8 cellular contexts compared by ENCODE assay signal in the genomic region with DNA sequence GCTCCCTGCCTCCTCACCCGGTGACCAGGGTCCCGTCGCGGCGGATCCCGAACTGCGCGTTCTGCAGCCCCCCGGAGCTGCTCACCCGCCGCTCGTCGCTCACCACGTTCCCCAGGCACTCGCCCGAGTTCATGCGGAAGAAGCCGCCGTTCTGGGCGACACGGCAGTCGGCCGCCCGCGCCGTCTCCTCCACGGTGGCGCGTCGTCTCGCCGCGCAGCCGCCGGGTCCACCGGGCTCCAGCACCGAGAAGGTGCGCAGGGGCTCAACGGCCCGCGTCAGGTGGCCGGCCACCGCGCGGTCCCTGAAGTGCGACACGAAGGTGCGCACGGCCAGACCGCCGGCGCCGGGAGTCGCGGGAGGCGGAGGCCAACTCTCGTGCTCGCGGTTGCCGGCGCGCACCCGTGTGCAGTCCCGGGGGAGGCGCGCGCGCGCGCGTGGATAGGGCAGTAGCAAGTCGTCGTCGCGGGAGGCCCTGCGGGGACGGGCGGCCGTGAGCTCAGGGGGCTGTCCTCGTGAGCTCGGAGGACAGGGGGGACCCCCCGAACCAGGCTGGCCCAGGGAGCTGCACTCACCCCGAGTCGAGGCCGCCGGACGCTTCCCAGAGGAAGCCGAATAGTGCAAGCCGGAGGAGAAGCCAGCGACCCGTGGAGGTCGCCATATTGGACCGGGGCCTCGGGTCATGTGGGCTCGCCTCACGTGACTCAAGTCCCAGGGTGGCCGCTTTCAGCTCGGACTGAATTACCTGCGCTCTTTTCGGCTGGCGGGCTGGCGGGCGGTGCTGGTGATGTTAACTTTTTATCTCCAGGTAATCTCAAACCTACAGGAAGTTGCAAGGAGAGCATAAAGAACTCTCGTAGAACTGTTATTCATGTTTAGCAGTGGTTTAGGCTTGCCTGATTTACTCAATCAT.
DNase-seq lines count a peak whose midpoint lies in the region; ATAC-seq lines count a peak whose summit lies in the region.

TSS of gene NAGPA (minus strand) at position 680 of the 911 bp plus-strand sequence. CDS start at position 659, 21 bp downstream.

- H2AFZ ChIP-seq in ACC112 (ENCODE audit: low read length, unreplicated experiment): peak within 1 kb of the TSS; percentile 96

- H3K27ac ChIP-seq in ACC112 (ENCODE audit: low read depth, low read length): peak within 1 kb of the TSS; percentile 7; the same call in 1 of the 2 replicates
- H3K27ac ChIP-seq in caudate nucleus (ENCODE audit: low read depth, low read length): peak within 1 kb of the TSS; percentile 79

- H3K79me2 ChIP-seq in ACC112 (ENCODE audit: control insufficient read depth, insufficient read depth, low read length, unreplicated experiment): no peaks in the 10 kb centered on the region

- H3K4me3 ChIP-seq in ACC112 (ENCODE audit: low read depth, low read length): peak within 1 kb of the TSS; percentile 92

- H3K36me3 ChIP-seq in ACC112 (ENCODE audit: insufficient read depth, low read length): no peaks in the 10 kb centered on the region

- peaks cover 17% of the 10 kb centered on the region for H3K4me1 ChIP-seq in ACC112 (ENCODE audit: control insufficient read depth, insufficient read depth, low read length, unreplicated experiment)

- no peaks in the 10 kb centered on the region for H3K27me3 ChIP-seq in ACC112 (ENCODE audit: insufficient read depth, low read length)

- DNase-seq in NCI-H2196 (lab: John Stamatoyannopoulos, UW; ENCODE audit: unreplicated experiment) (peak; percentile 90), caudate nucleus (lab: John Stamatoyannopoulos, UW) (peak in 60 of 61 donors; percentile 47 to 93 (median 84)), iris pigment epithelial cell (ENCODE audit: low read depth) (peak; percentile 85), smooth muscle cell of the brain vasculature (ENCODE audit: low read depth, low spot score) (peak; percentile 57)
- DNase-seq in activated CD4-positive, CD25-positive, alpha-beta regulatory T cell (lab: John Stamatoyannopoulos, UW): peak; percentile 70 to 74 (median 72)

- peak; percentile 86 for ATAC-seq in GM18861 (IDR thresholded peaks at IDR 0.05; ENCODE audit: unreplicated experiment)
- ATAC-seq in HG03095 (IDR thresholded peaks at IDR 0.05; ENCODE audit: unreplicated experiment): peak; percentile 84

Comparison
In these comparisons a context has a peak if more than half of its experiments do, and no peak if none do; other contexts are left out.
1. Peak in every context shown above with its lines: DNase-seq, ATAC-seq, H3K4me3 ChIP-seq and H3K27ac ChIP-seq.